ENCODE assay signal across 21 cellular contexts in the genomic region with DNA sequence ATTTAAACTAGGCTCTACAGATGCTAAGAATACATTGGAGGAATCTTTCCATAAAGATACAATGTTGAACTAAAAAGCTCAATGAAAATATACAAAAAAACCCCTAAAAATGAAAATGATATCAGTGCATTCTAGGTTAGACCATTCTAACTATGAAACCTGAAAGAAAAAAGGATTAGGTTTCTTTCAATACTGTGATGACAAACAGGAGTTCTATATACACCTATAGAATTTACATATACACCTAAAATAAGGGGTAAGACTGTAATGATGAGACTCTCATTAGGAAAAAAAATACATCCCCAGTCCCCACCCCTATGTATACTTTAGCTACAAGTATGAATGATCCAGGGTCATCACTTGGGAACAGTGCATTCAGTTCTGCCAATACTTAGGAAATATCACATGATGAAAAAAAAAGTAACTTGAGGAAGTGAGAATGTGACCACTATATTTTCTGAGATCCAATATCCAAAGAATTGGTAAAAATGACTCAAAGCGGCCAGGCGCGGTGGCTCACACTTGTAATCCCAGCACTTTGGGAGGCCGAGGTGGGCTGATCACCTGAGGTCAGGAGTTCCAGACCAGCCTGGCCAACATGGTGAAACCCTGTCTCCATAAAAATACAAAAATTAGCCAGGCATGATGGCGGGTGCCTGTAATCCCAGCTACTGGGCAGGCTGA. TPM values are rescaled to one million over a fixed set of nuclear protein-coding genes. Genes with fewer than 3 reads are reported as not detected.
A peak's percentile ranks its signal among the peaks of the same experiment; 100 is the strongest.
DNase-seq lines count a peak whose midpoint lies in the region; ATAC-seq, FAIRE-seq and TF ChIP-seq lines count a peak whose summit lies in the region.
"Had no signal": no experiment of that assay in that cellular context is flagged by ENCODE, and none has a peak within 500 bp of the region (broad histone marks: within the 10 kb centered on the region; RNA-seq: fewer than 3 reads in every experiment).

No MANE protein-coding gene starts in this region.

- POLR2A ChIA-PET in activated CD8-positive, alpha-beta T cell treated with anti-CD3 and anti-CD28 coated beads for 36 hours (lab: Charles Lee) = interaction anchor here (1.2 kb wide), 1 partner anchor 25 kb away, joined by 3 read pairs; no protein-coding TSS in a partner anchor
- POLR2A ChIA-PET in activated CD8-positive, alpha-beta T cell treated with anti-CD3 and anti-CD28 coated beads, Interleukin-2, amount 10 ng/mL, durations not matched to agents 7 days and 5 days (lab: Charles Lee) = interaction anchor here (0.6 kb wide), 1 partner anchor 10 kb away, joined by 3 read pairs; no protein-coding TSS in a partner anchor
- POLR2A ChIA-PET in GM12878 (lab: Charles Lee) = no interaction called here

- CTCF ChIA-PET in activated CD8-positive, alpha-beta T cell treated with anti-CD3 and anti-CD28 coated beads for 36 hours (lab: Charles Lee) = no interaction called here
- CTCF ChIA-PET in activated CD8-positive, alpha-beta T cell treated with anti-CD3 and anti-CD28 coated beads, Interleukin-2, amount 10 ng/mL, durations not matched to agents 7 days and 5 days (lab: Charles Lee) = interaction anchor here (1.0 kb wide), 1 partner anchor 54 kb away, joined by 3 read pairs; no protein-coding TSS in a partner anchor
- CTCF ChIA-PET in GM12878 (lab: Yijun Ruan, JAX) = interaction anchor here (1.0 to 1.9 kb wide), 2 partner anchors 10 to 28 kb away, joined by 3 to 7 read pairs; no protein-coding TSS in a partner anchor

- ATAC-seq in activated CD8-positive, alpha-beta T cell treated with anti-CD3 and anti-CD28 coated beads for 36 hours = no peak
- ATAC-seq in activated CD8-positive, alpha-beta T cell treated with anti-CD3 and anti-CD28 coated beads, Interleukin-2, amount 10 ng/mL, durations not matched to agents 7 days and 5 days = no peak
- peak; percentile 57 for ATAC-seq in GM21447 (IDR thresholded peaks at IDR 0.05; ENCODE audit: unreplicated experiment)
- peak; percentile 54 for ATAC-seq in HG03378 (IDR thresholded peaks at IDR 0.05; ENCODE audit: unreplicated experiment)
- ATAC-seq in GM12878 = peak; percentile 76
- no peak for ATAC-seq in HG02763 (IDR thresholded peaks at IDR 0.05; ENCODE audit: unreplicated experiment)
- ATAC-seq in activated CD4-positive, CD25-positive, alpha-beta regulatory T cell treated with anti-CD3 and anti-CD28 coated beads, Interleukin-2, amount 50 U/mL, for 24 hours = no peak

- TF ChIP-seq CTCF in activated CD8-positive, alpha-beta T cell treated with anti-CD3 and anti-CD28 coated beads for 36 hours (IDR thresholded peaks at IDR 0.05) = no peak
- no peak for TF ChIP-seq CTCF in GM12878 (IDR thresholded peaks at IDR 0.05 in 2 of 3, conservative IDR thresholded peaks at IDR 0.05 in 1 of 3; ENCODE audit: control insufficient read depth in 2 of 3, extremely low read depth in 1 of 3, insufficient read depth in 1 of 3, low read depth in 3 of 3, low read length in 3 of 3)

- H3K79me2 ChIP-seq in GM12878 (ENCODE audit: control insufficient read depth, insufficient read depth, low read length) = peaks cover 1% of the 10 kb centered on the region; the same call in 1 of the 2 replicates

- no peak for TF ChIP-seq EP300 in GM12878 (IDR thresholded peaks at IDR 0.05; ENCODE audit: borderline replicate concordance in 1 of 2, control insufficient read depth in 1 of 2, low read depth in 2 of 2, low read length in 2 of 2)

- DNase-seq in activated CD8-positive, alpha-beta T cell treated with anti-CD3 and anti-CD28 coated beads for 36 hours = no peak
- no peak for DNase-seq in activated CD8-positive, alpha-beta T cell treated with anti-CD3 and anti-CD28 coated beads, Interleukin-2, amount 10 ng/mL, durations not matched to agents 7 days and 5 days
- no peak for DNase-seq in GM12878 (ENCODE audit: low read depth, low spot score)
- no peak for DNase-seq in SIG-M5 (lab: John Stamatoyannopoulos, UW)
- DNase-seq: C1 segment of cervical spinal cord; central memory CD4-positive, alpha-beta T cell; esophagus squamous epithelium; GF-D8; left ventricle myocardium inferior; NCI-H1930; NCI-H510A treated with DMSO at 0.1 percent for 48 hours; nucleus accumbens; SHP77; stimulated activated naive CD4-positive, alpha-beta T cell had no signal

- intact Hi-C loops in activated CD8-positive, alpha-beta T cell treated with anti-CD3 and anti-CD28 coated beads for 36 hours (cut with micrococcal nuclease) = no loop called here
- intact Hi-C loops in GM12878 (cut with micrococcal nuclease; ENCODE audit: unreplicated experiment) = no loop called here

- no peak for FAIRE-seq in GM12878 (lab: Jason Lieb, UNC)

- no peak overlapping the region for H3K9ac ChIP-seq in GM12878 (ENCODE audit: control insufficient read depth, insufficient read depth, low read length)

- H3K27ac ChIP-seq in GM12878 (ENCODE audit: control insufficient read depth, insufficient read depth) = no peak overlapping the region
- H3K27ac ChIP-seq: esophagus squamous epithelium, HL-60, left ventricle myocardium inferior, right atrium auricular region had no signal

- H3K36me3 Mint-ChIP-seq in activated CD8-positive, alpha-beta T cell treated with anti-CD3 and anti-CD28 coated beads for 36 hours (ENCODE audit: low read depth) = peaks cover 19% of the 10 kb centered on the region
- H3K36me3 Mint-ChIP-seq in activated CD8-positive, alpha-beta T cell treated with anti-CD3 and anti-CD28 coated beads, Interleukin-2, amount 10 ng/mL, durations not matched to agents 7 days and 5 days (ENCODE audit: low read depth) = peaks cover 18% of the 10 kb centered on the region

- in situ Hi-C loops in GM12878 (cut with MboI) = no loop called here

- H3K4me1 ChIP-seq in GM12878 (ENCODE audit: control insufficient read depth, insufficient read depth, low read length) = peaks cover 5% of the 10 kb centered on the region; the same call in 1 of the 2 replicates
- H3K4me1 ChIP-seq: esophagus squamous epithelium, right atrium auricular region had no signal

- BruUV-seq in GM12878 (replicated peaks; lab: Mats Ljungman, UMichigan) = no TSS peak

- no peak overlapping the region for H3K4me3 ChIP-seq in GM12878
- H3K4me3 ChIP-seq: esophagus squamous epithelium, left ventricle myocardium inferior, right atrium auricular region had no signal

- no peaks in the 10 kb centered on the region for H3K9me3 Mint-ChIP-seq in activated CD8-positive, alpha-beta T cell treated with anti-CD3 and anti-CD28 coated beads for 36 hours
- no peaks in the 10 kb centered on the region for H3K9me3 Mint-ChIP-seq in activated CD8-positive, alpha-beta T cell treated with anti-CD3 and anti-CD28 coated beads, Interleukin-2, amount 10 ng/mL, durations not matched to agents 7 days and 5 days (ENCODE audit: insufficient read depth)
- H3K9me3 Mint-ChIP-seq: type B pancreatic cell had no signal

- no peaks in the 10 kb centered on the region for H3K27me3 Mint-ChIP-seq in activated CD8-positive, alpha-beta T cell treated with anti-CD3 and anti-CD28 coated beads for 36 hours
- H3K27me3 Mint-ChIP-seq in activated CD8-positive, alpha-beta T cell treated with anti-CD3 and anti-CD28 coated beads, Interleukin-2, amount 10 ng/mL, durations not matched to agents 7 days and 5 days (ENCODE audit: low read depth) = no peaks in the 10 kb centered on the region
- H3K27me3 Mint-ChIP-seq: type B pancreatic cell had no signal

- no peak for TF ChIP-seq RAD21 in GM12878 (IDR thresholded peaks at IDR 0.05; ENCODE audit: insufficient read depth, low read depth, low read length)

- H3K36me3 ChIP-seq in GM12878 (ENCODE audit: control insufficient read depth in 2 of 2, insufficient read depth in 2 of 2, low read length in 1 of 2) = no peaks in the 10 kb centered on the region
- H3K36me3 ChIP-seq: right atrium auricular region had no signal

- no peak overlapping the region for H3K4me3 Mint-ChIP-seq in activated CD8-positive, alpha-beta T cell treated with anti-CD3 and anti-CD28 coated beads for 36 hours
- H3K4me3 Mint-ChIP-seq in activated CD8-positive, alpha-beta T cell treated with anti-CD3 and anti-CD28 coated beads, Interleukin-2, amount 10 ng/mL, durations not matched to agents 7 days and 5 days = no peak overlapping the region
- H3K4me3 Mint-ChIP-seq: type B pancreatic cell had no signal

- SMC1A ChIA-PET in GM12878 (lab: Charles Lee; ENCODE audit: uncharacterized antibody, unreplicated experiment) = interaction anchor here (1.0 kb wide), 1 partner anchor 35 kb away, joined by 3 read pairs; no protein-coding TSS in a partner anchor

- TF ChIP-seq POLR2A in GM12878 (IDR thresholded peaks at IDR 0.05; ENCODE audit: low read depth, low read length) = no peak

- H2AFZ ChIP-seq in GM12878 (ENCODE audit: control insufficient read depth, low read depth, low read length) = no peak overlapping the region

- peak overlapping the region; percentile 24 for H3K27ac Mint-ChIP-seq in activated CD8-positive, alpha-beta T cell treated with anti-CD3 and anti-CD28 coated beads for 36 hours
- no peak overlapping the region for H3K27ac Mint-ChIP-seq in activated CD8-positive, alpha-beta T cell treated with anti-CD3 and anti-CD28 coated beads, Interleukin-2, amount 10 ng/mL, durations not matched to agents 7 days and 5 days
- H3K27ac Mint-ChIP-seq: type B pancreatic cell had no signal

- H4K20me1 ChIP-seq in GM12878 (ENCODE audit: control insufficient read depth, insufficient read depth) = no peaks in the 10 kb centered on the region

- H3K9me3 ChIP-seq in GM12878 (replicated peaks; ENCODE audit: control insufficient read depth, insufficient read depth, low read length) = peaks cover 3% of the 10 kb centered on the region; the same call in 2 of the 3 replicates
- H3K9me3 ChIP-seq: esophagus squamous epithelium, left ventricle myocardium inferior, right atrium auricular region had no signal

- peaks cover 24% of the 10 kb centered on the region for H3K4me1 Mint-ChIP-seq in activated CD8-positive, alpha-beta T cell treated with anti-CD3 and anti-CD28 coated beads for 36 hours (ENCODE audit: low read depth)
- peaks cover 3% of the 10 kb centered on the region for H3K4me1 Mint-ChIP-seq in activated CD8-positive, alpha-beta T cell treated with anti-CD3 and anti-CD28 coated beads, Interleukin-2, amount 10 ng/mL, durations not matched to agents 7 days and 5 days (ENCODE audit: low read depth)

- H3K4me2 ChIP-seq in GM12878 (ENCODE audit: control insufficient read depth, insufficient read depth) = no peak overlapping the region

- no peaks in the 10 kb centered on the region for H3K27me3 ChIP-seq in GM12878 (replicated peaks in 1 of 2; ENCODE audit: control insufficient read depth in 2 of 2, insufficient read depth in 2 of 2, low read length in 1 of 2)
- H3K27me3 ChIP-seq: esophagus squamous epithelium, right atrium auricular region had no signal

- RAD21 ChIA-PET in GM12878 (lab: Charles Lee; ENCODE audit: unreplicated experiment) = interaction anchor here (4.6 kb wide), 1 partner anchor 26 kb away, joined by 17 read pairs; a partner anchor contains a TSS

- WGBS in GM12878 (ENCODE audit: insufficient coverage, insufficient replicate concordance, low lambda C conversion rate, missing lambda C conversion rate) = 99% methylated on average over 5 of the region's 5 CpGs

RNA-seq across cellular contexts. Expression of a gene that starts 26.3 kb away (rescaled TPM):
- total RNA-seq in activated CD8-positive, alpha-beta T cell treated with anti-CD3 and anti-CD28 coated beads for 36 hours = 100 to 1,000 TPM; 115 to 131 TPM
- total RNA-seq in activated CD8-positive, alpha-beta T cell treated with anti-CD3 and anti-CD28 coated beads, Interleukin-2, amount 10 ng/mL, durations not matched to agents 7 days and 5 days = 100 to 1,000 TPM; 137 to 147 TPM
- total RNA-seq in GM12878 (2013; cell fraction: nucleolus; rRNA removed) = 44.9 and 51.4 TPM in 2 replicates
- total RNA-seq in GM12878 (2014; rRNA removed) (98.7 and 122 TPM in 2 replicates), GM12878 (2014; rRNA removed; fragmentation: Illumina TruSeq; extraction: Trizol) (109 TPM in 2 replicates), GM12878 (2021) (130 and 131 TPM in 2 replicates)
- 98.5 TPM for polyA plus RNA-seq in GM12878 (2011; ENCODE audit: low read depth)
- polyA plus RNA-seq in GM12878 (2011; rRNA removed) (167 and 276 TPM in 2 replicates), GM12878 (2014; fragmentation: Illumina TruSeq; extraction: Trizol) (208 and 273 TPM in 2 replicates), GM12878 (2014; fragmentation: Nextera tagmentation; extraction: Ambion mirVana) (100 to 1,000 TPM; 226 to 254 TPM), GM12878 (2014; rRNA removed) (98.5 and 114 TPM in 2 replicates), GM12878 (2016; fragmentation: Nextera tagmentation; extraction: Ambion mirVana) (100 to 1,000 TPM; 177 to 179 TPM)
- 54.4 and 58.1 TPM in 2 replicates for polyA plus RNA-seq in GM12878 (2011; cell fraction: cytosol; rRNA removed)
- 44.5 and 50.2 TPM in 2 replicates for polyA plus RNA-seq in GM12878 (2011; cell fraction: nucleus; rRNA removed)
- 118 and 136 TPM in 2 replicates for polyA plus RNA-seq in GM12878 (2012)
- 46.8 and 56.5 TPM in 2 replicates for polyA minus RNA-seq in GM12878 (2011; rRNA and poly(A)+ RNA removed)
- polyA minus RNA-seq in GM12878 (2011; cell fraction: cytosol; rRNA and poly(A)+ RNA removed) = 19.8 and 21.8 TPM in 2 replicates
- 14.6 and 23.0 TPM in 2 replicates for polyA minus RNA-seq in GM12878 (2011; cell fraction: nucleus; rRNA and poly(A)+ RNA removed)

RNA-seq across cellular contexts. Expression of a gene that starts 26.8 kb away (rescaled TPM):
- total RNA-seq in activated CD8-positive, alpha-beta T cell treated with anti-CD3 and anti-CD28 coated beads for 36 hours = 10 to 100 TPM; 16.8 to 21.6 TPM
- total RNA-seq in activated CD8-positive, alpha-beta T cell treated with anti-CD3 and anti-CD28 coated beads, Interleukin-2, amount 10 ng/mL, durations not matched to agents 7 days and 5 days = 10 to 100 TPM; 20.9 to 25.3 TPM
- 31.7 and 32.2 TPM in 2 replicates for total RNA-seq in GM12878 (2013; cell fraction: nucleolus; rRNA removed)
- total RNA-seq in GM12878 (2014; rRNA removed) (17.1 and 22.0 TPM in 2 replicates), GM12878 (2014; rRNA removed; fragmentation: Illumina TruSeq; extraction: Trizol) (20.1 and 21.8 TPM in 2 replicates), GM12878 (2021) (30.8 and 31.6 TPM in 2 replicates)
- polyA plus RNA-seq in GM12878 (2011; ENCODE audit: low read depth) = 9.8 TPM
- polyA plus RNA-seq in GM12878 (2011; rRNA removed) (20.4 and 32.1 TPM in 2 replicates), GM12878 (2014; fragmentation: Illumina TruSeq; extraction: Trizol) (21.9 and 26.2 TPM in 2 replicates), GM12878 (2014; fragmentation: Nextera tagmentation; extraction: Ambion mirVana) (1 to 10 TPM; 5.4 to 7.3 TPM), GM12878 (2014; rRNA removed) (15.2 TPM in 2 replicates), GM12878 (2016; fragmentation: Nextera tagmentation; extraction: Ambion mirVana) (10 to 100 TPM; 15.2 to 21.4 TPM)
- 6.4 and 7.6 TPM in 2 replicates for polyA plus RNA-seq in GM12878 (2011; cell fraction: cytosol; rRNA removed)
- polyA plus RNA-seq in GM12878 (2011; cell fraction: nucleus; rRNA removed) = 4.0 and 5.7 TPM in 2 replicates
- polyA plus RNA-seq in GM12878 (2012) = 16.8 and 22.7 TPM in 2 replicates
- 16.6 and 21.9 TPM in 2 replicates for polyA minus RNA-seq in GM12878 (2011; rRNA and poly(A)+ RNA removed)
- polyA minus RNA-seq in GM12878 (2011; cell fraction: cytosol; rRNA and poly(A)+ RNA removed) = 10.0 and 15.8 TPM in 2 replicates
- polyA minus RNA-seq in GM12878 (2011; cell fraction: nucleus; rRNA and poly(A)+ RNA removed) = 8.0 and 14.1 TPM in 2 replicates

Comparison
In these comparisons a context has a peak if more than half of its experiments do, and no peak if none do; other contexts are left out.
1. ATAC-seq: peak in GM21447 (single experiment), HG03378 (single experiment) and GM12878 (single experiment); none in activated CD8-positive, alpha-beta T cell treated with anti-CD3 and anti-CD28 coated beads for 36 hours (single experiment), activated CD8-positive, alpha-beta T cell treated with anti-CD3 and anti-CD28 coated beads, Interleukin-2, amount 10 ng/mL, durations not matched to agents 7 days and 5 days (single experiment), HG02763 (single experiment) and activated CD4-positive, CD25-positive, alpha-beta regulatory T cell treated with anti-CD3 and anti-CD28 coated beads, Interleukin-2, amount 50 U/mL, for 24 hours (0 of 2).